Comparison of ENCODE assay signal across 8 cellular contexts in the genomic region with DNA sequence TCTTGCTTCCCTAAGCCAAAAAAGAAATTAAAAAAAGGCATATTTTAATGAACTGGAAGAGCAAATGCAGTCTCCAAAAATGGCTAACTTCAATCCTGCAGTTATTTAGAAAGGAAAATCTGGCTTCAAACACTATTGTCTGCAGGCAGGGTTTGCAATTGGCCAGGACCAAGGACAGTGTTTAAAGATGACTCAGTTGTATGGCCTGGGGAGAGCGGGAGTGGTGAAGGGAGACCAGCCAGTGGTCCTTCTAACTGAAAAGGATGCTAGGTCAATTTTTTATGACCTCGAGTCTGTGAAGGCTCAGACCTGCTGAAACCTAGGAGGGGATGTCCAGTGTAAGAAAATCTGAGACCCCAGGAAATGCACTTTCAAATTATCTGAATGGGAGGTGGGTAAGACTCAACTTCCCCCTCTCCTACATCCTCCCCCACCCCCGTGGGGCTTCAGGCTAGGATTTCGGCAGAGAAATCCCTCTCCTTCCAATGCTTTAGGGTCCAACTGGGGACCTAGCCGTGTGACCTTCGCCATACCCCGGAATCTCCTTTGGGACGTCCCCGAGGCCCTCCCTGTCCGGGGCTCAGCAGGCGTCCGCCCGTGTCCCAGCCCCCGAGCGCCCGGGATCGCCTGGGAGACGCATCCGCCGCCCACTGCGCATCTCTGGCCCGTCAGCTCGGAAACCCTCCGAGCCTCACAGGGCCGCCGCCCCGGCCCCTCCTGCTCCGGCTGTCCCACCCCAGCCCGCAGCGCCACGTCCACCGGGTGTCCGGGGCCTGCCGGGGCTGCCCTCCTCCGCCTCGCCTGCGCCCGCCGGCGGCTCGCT. TPM values are rescaled to one million over a fixed set of nuclear protein-coding genes. Genes with fewer than 3 reads are reported as not detected.
DNase-seq lines count a peak whose midpoint lies in the region; ATAC-seq, FAIRE-seq and TF ChIP-seq lines count a peak whose summit lies in the region.

No MANE protein-coding gene starts in this region.

- FAIRE-seq in RCC 7860 (lab: Jason Lieb, UNC), result no peak

- H3K27me3 ChIP-seq in A673 (replicated peaks; ENCODE audit: insufficient read depth, low read depth, low read length, poor library complexity), result peaks cover 47% of the 10 kb centered on the region
- H3K27me3 ChIP-seq in breast epithelium, result peaks cover 0 to 11% of the 10 kb centered on the region in 2 donors
- peaks cover 17% of the 10 kb centered on the region for H3K27me3 ChIP-seq in kidney epithelial cell (ENCODE audit: control insufficient read depth, insufficient read depth, low read length)

- H3K4me3 ChIP-seq in A673 (ENCODE audit: low read depth, low read length, poor library complexity, severe bottlenecking) (peak overlapping the region; percentile 45), GM12864 (ENCODE audit: low read depth, low read length) (peak overlapping the region; percentile 71), breast epithelium (peak overlapping the region; percentile 48 to 75 (median 66)), kidney epithelial cell (ENCODE audit: low read depth, low read length) (peak overlapping the region; percentile 41)

- H3K27me3 Mint-ChIP-seq in stimulated activated memory B cell treated with anti-CD40 and anti-IgM and Interleukin-4, amounts not matched to agents 10 μg/mL and 1 μg/mL and 100 μg/mL, for 72 hours, result peaks cover 35% of the 10 kb centered on the region

- TF ChIP-seq CTCF in A673 (conservative IDR thresholded peaks at IDR 0.05; ENCODE audit: low read depth, low read length), result no peak
- TF ChIP-seq CTCF in GM12864 (IDR thresholded peaks at IDR 0.05; ENCODE audit: low read depth, low read length, missing control alignments), result no peak
- TF ChIP-seq CTCF in breast epithelium (IDR thresholded peaks at IDR 0.05), result no peak
- TF ChIP-seq CTCF in kidney epithelial cell (IDR thresholded peaks at IDR 0.05; ENCODE audit: insufficient read depth, low read length, poor library complexity, severe bottlenecking), result no peak

- CTCF ChIA-PET in A673 (lab: Charles Lee), result no interaction called here

- POLR2A ChIA-PET in A673 (lab: Charles Lee; ENCODE audit: low non-redundant PET), result no interaction called here

- ATAC-seq in HG02763 (IDR thresholded peaks at IDR 0.05; ENCODE audit: unreplicated experiment), result peak; percentile 38
- peak; percentile 70 for ATAC-seq in stimulated activated memory B cell treated with anti-CD40 and anti-IgM and Interleukin-4, amounts not matched to agents 10 μg/mL and 1 μg/mL and 100 μg/mL, for 72 hours

- H3K4me3 Mint-ChIP-seq in stimulated activated memory B cell treated with anti-CD40 and anti-IgM and Interleukin-4, amounts not matched to agents 10 μg/mL and 1 μg/mL and 100 μg/mL, for 72 hours, result peak overlapping the region; percentile 56

- no peak for TF ChIP-seq POLR2A in breast epithelium (IDR thresholded peaks at IDR 0.05)

- H3K36me3 ChIP-seq in A673 (ENCODE audit: insufficient read depth, low read length, poor library complexity, severe bottlenecking), result no peaks in the 10 kb centered on the region
- H3K36me3 ChIP-seq in breast epithelium, result no peaks in the 10 kb centered on the region
- H3K36me3 ChIP-seq in kidney epithelial cell (ENCODE audit: control insufficient read depth, insufficient read depth, low read length), result no peaks in the 10 kb centered on the region

- DNase-seq in A673 (ENCODE audit: low spot score) (peak; percentile 12), GM12864 (ENCODE audit: low read depth) (no peak), NCI-H510A (lab: John Stamatoyannopoulos, UW) (peak; percentile 43), breast epithelium (ENCODE audit: low spot score in 2 of 2) (no peak), kidney epithelial cell (ENCODE audit: low read depth) (no peak), RCC 7860 (ENCODE audit: low spot score) (no peak)

- no peaks in the 10 kb centered on the region for H3K36me3 Mint-ChIP-seq in stimulated activated memory B cell treated with anti-CD40 and anti-IgM and Interleukin-4, amounts not matched to agents 10 μg/mL and 1 μg/mL and 100 μg/mL, for 72 hours

- no peaks in the 10 kb centered on the region for H3K4me1 Mint-ChIP-seq in stimulated activated memory B cell treated with anti-CD40 and anti-IgM and Interleukin-4, amounts not matched to agents 10 μg/mL and 1 μg/mL and 100 μg/mL, for 72 hours

- BruUV-seq in A673 (replicated peaks; lab: Mats Ljungman, UMichigan), result no TSS peak

- H3K4me1 ChIP-seq in A673 (ENCODE audit: insufficient read depth, low read length, poor library complexity, severe bottlenecking), result no peaks in the 10 kb centered on the region
- H3K4me1 ChIP-seq in breast epithelium, result peaks cover 0 to 5% of the 10 kb centered on the region in 2 donors

- H3K9me3 ChIP-seq in A673 (ENCODE audit: low read depth, low read length, poor library complexity, severe bottlenecking) (no peaks in the 10 kb centered on the region), breast epithelium (no peaks in the 10 kb centered on the region)

- intact Hi-C loops in A673 (cut with micrococcal nuclease; ENCODE audit: unreplicated experiment) (no loop called here), breast epithelium (cut with DNase I; ENCODE audit: low total_unique reads) (loop anchor here (1.0 kb wide), 1 partner anchor 27 kb away; no protein-coding TSS in a partner anchor)

- H3K27ac Mint-ChIP-seq in stimulated activated memory B cell treated with anti-CD40 and anti-IgM and Interleukin-4, amounts not matched to agents 10 μg/mL and 1 μg/mL and 100 μg/mL, for 72 hours, result no peak overlapping the region

- H3K27ac ChIP-seq in A673 (ENCODE audit: low read depth, low read length, poor library complexity, severe bottlenecking), result no peak overlapping the region
- H3K27ac ChIP-seq in breast epithelium, result no peak overlapping the region

- H3K9me3 Mint-ChIP-seq in stimulated activated memory B cell treated with anti-CD40 and anti-IgM and Interleukin-4, amounts not matched to agents 10 μg/mL and 1 μg/mL and 100 μg/mL, for 72 hours, result no peaks in the 10 kb centered on the region

RNA-seq across cellular contexts. Expression of a gene that starts 0.6 kb away (rescaled TPM):
- 0.04 and 0.24 TPM in 2 replicates for total RNA-seq in A673 (2021)
- under 1 TPM; 0.32 to 0.73 (median 0.66) TPM for total RNA-seq in breast epithelium
- total RNA-seq in kidney epithelial cell, result 0.14 and 0.29 TPM in 2 replicates

RNA-seq across cellular contexts. Expression of a gene that starts 45.0 kb away (rescaled TPM):
- total RNA-seq in A673 (2021), result 55.4 and 57.9 TPM in 2 replicates
- 10 to 100 TPM; 52.6 to 82.7 (median 57.7) TPM for total RNA-seq in breast epithelium
- 23.2 and 28.6 TPM in 2 replicates for total RNA-seq in kidney epithelial cell

Comparison
In these comparisons a context has a peak if more than half of its experiments do, and no peak if none do; other contexts are left out.
1. DNase-seq: peak in A673 (single experiment) and NCI-H510A (single experiment); none in GM12864 (single experiment), breast epithelium (0 of 2), kidney epithelial cell (single experiment) and RCC 7860 (single experiment).
2. Peak in every context shown above with its lines, with median percentiles within 50 percentile points of each other: H3K4me3 ChIP-seq.